In the genomic region with DNA sequence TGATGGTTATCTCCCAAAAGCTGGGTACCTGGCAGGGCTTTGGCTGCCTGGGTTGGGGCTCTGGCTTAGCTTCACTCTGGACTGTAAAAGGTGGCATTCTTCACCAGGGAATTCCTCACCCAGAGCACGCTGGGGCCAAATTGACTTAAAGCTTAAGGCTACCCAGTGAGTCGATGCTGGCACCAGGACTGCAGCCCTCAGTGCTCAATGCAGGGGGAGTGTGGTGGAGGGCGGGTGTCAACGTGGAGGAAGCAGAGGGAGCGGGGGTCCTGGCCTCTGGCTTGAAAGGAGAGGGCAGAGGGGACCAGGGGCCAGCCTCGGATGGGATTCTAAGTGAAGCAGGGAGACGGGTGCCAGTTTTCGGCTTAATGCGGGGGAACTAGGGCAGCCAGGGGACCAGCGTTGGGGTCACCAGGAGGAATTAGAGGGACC, we compare ENCODE assay signal across 8 cellular contexts. TPM values are rescaled to one million over a fixed set of nuclear protein-coding genes. Genes with fewer than 3 reads are reported as not detected.
DNase-seq lines count a peak whose midpoint lies in the region; ATAC-seq, FAIRE-seq and TF ChIP-seq lines count a peak whose summit lies in the region.

No MANE protein-coding gene starts in this region.

- H3K27ac Mint-ChIP-seq in CD8-positive, alpha-beta T cell = peak overlapping the region; percentile 87
- H3K27ac Mint-ChIP-seq in chondrocyte (ENCODE audit: unreplicated experiment) = peak overlapping the region; percentile 95

- intact Hi-C loops in CD8-positive, alpha-beta T cell (cut with DNase I, micrococcal nuclease) = loop anchor here in 1 of 2 experiments (10.0 kb wide), 1 partner anchor 49 kb away; a partner anchor contains a TSS

- H3K27me3 ChIP-seq in CD8-positive, alpha-beta T cell (ENCODE audit: insufficient read depth, low read length) = no peaks in the 10 kb centered on the region
- H3K27me3 ChIP-seq in muscle layer of colon (ENCODE audit: control insufficient read depth in 1 of 2, insufficient read depth in 2 of 2, low read length in 2 of 2) = peaks cover 0 to 5% of the 10 kb centered on the region in 2 donors

- FAIRE-seq in frontal cortex (lab: Jason Lieb, UNC) = no peak

- H3K4me1 ChIP-seq in CD8-positive, alpha-beta T cell (ENCODE audit: insufficient read depth, low read length) = peaks cover 17% of the 10 kb centered on the region
- H3K4me1 ChIP-seq in muscle layer of colon (ENCODE audit: insufficient read depth, low read length) = peaks cover 13% of the 10 kb centered on the region

- POLR2A ChIA-PET in CD8-positive, alpha-beta T cell (lab: Charles Lee) = interaction anchor here (0.6 to 1.4 kb wide), 4 partner anchors 14 to 86 kb away, joined by 3 to 7 read pairs (median 4); a partner anchor contains a TSS

- no peak overlapping the region for H3K27ac ChIP-seq in CD8-positive, alpha-beta T cell (ENCODE audit: low read depth, low read length)
- H3K27ac ChIP-seq in KOPT-K1 (ENCODE audit: low read depth, low read length, poor library complexity, severe bottlenecking) (peak overlapping the region; percentile 25), muscle layer of colon (ENCODE audit: low read depth, low read length) (peak overlapping the region; percentile 7)

- H3K36me3 ChIP-seq in CD8-positive, alpha-beta T cell (ENCODE audit: insufficient read depth, low read length) = no peaks in the 10 kb centered on the region
- H3K36me3 ChIP-seq in KOPT-K1 (ENCODE audit: insufficient read depth, low read length) (peaks cover 45% of the 10 kb centered on the region; the same call in 1 of the 2 replicates), muscle layer of colon (ENCODE audit: insufficient read depth, low read length) (peaks cover 31% of the 10 kb centered on the region)

- H3K9ac ChIP-seq in muscle layer of colon (ENCODE audit: low read length) = no peak overlapping the region

- TF ChIP-seq CTCF in CD8-positive, alpha-beta T cell (IDR thresholded peaks at IDR 0.05) = no peak
- no peak for TF ChIP-seq CTCF in chondrocyte (IDR thresholded peaks at IDR 0.05)

- peak overlapping the region; percentile 77 for H3K4me3 Mint-ChIP-seq in CD8-positive, alpha-beta T cell
- H3K4me3 Mint-ChIP-seq in chondrocyte (ENCODE audit: unreplicated experiment) = peak overlapping the region; percentile 69

- H3K4me1 Mint-ChIP-seq in CD8-positive, alpha-beta T cell (ENCODE audit: low read depth) = peaks cover 23% of the 10 kb centered on the region
- peaks cover 18% of the 10 kb centered on the region for H3K4me1 Mint-ChIP-seq in chondrocyte (ENCODE audit: low read depth)

- no peaks in the 10 kb centered on the region for H3K9me3 Mint-ChIP-seq in CD8-positive, alpha-beta T cell
- H3K9me3 Mint-ChIP-seq in chondrocyte (ENCODE audit: low read depth) = no peaks in the 10 kb centered on the region

- peak; percentile 20 for ATAC-seq in CD8-positive, alpha-beta T cell
- no peak for ATAC-seq in HG03135 (IDR thresholded peaks at IDR 0.05; ENCODE audit: unreplicated experiment)

- peaks cover 41% of the 10 kb centered on the region for H3K36me3 Mint-ChIP-seq in CD8-positive, alpha-beta T cell
- peaks cover 6% of the 10 kb centered on the region for H3K36me3 Mint-ChIP-seq in chondrocyte (ENCODE audit: low read depth)

- no peaks in the 10 kb centered on the region for H3K9me3 ChIP-seq in CD8-positive, alpha-beta T cell (ENCODE audit: low read length)
- no peaks in the 10 kb centered on the region for H3K9me3 ChIP-seq in KOPT-K1 (ENCODE audit: insufficient read depth, low read length, poor library complexity, severe bottlenecking)
- no peaks in the 10 kb centered on the region for H3K9me3 ChIP-seq in muscle layer of colon (ENCODE audit: low read length)

- CTCF ChIA-PET in CD8-positive, alpha-beta T cell (lab: Charles Lee) = no interaction called here

- DNase-seq in CD8-positive, alpha-beta T cell = no peak
- DNase-seq in chondrocyte (ENCODE audit: low spot score) (no peak), NCI-H128 (lab: John Stamatoyannopoulos, UW; ENCODE audit: unreplicated experiment) (no peak), frontal cortex (ENCODE audit: low spot score in 2 of 2) (no peak)
- no peak for DNase-seq in activated CD4-positive, CD25-positive, alpha-beta regulatory T cell (lab: John Stamatoyannopoulos, UW)

- H3K27me3 Mint-ChIP-seq in CD8-positive, alpha-beta T cell (ENCODE audit: low read depth) = no peaks in the 10 kb centered on the region
- no peaks in the 10 kb centered on the region for H3K27me3 Mint-ChIP-seq in chondrocyte (ENCODE audit: low read depth)

- H3K4me3 ChIP-seq in CD8-positive, alpha-beta T cell (ENCODE audit: low read depth, low read length) = no peak overlapping the region
- no peak overlapping the region for H3K4me3 ChIP-seq in muscle layer of colon (ENCODE audit: low read depth in 1 of 2, low read length in 2 of 2)

RNA-seq across cellular contexts. Expression of a gene that starts 0.4 kb away (rescaled TPM):
- total RNA-seq in CD8-positive, alpha-beta T cell = 10 to 100 TPM; 39.6 to 40.4 TPM
- total RNA-seq in chondrocyte (98.3 to 108 TPM (median 106 TPM) in 3 replicates), frontal cortex (21.2 TPM)

RNA-seq across cellular contexts. Expression of a gene that starts 6.5 kb away (rescaled TPM):
- 100 to 1,000 TPM; 113 to 119 TPM for total RNA-seq in CD8-positive, alpha-beta T cell
- total RNA-seq in chondrocyte = 147 to 159 TPM (median 152 TPM) in 3 replicates
- total RNA-seq in frontal cortex = 240 TPM

RNA-seq across cellular contexts. Expression of a gene that starts 14.6 kb away (rescaled TPM):
- 10 to 100 TPM; 46.7 to 52.1 TPM for total RNA-seq in CD8-positive, alpha-beta T cell
- 187 to 212 TPM (median 205 TPM) in 3 replicates for total RNA-seq in chondrocyte
- total RNA-seq in frontal cortex = 14.7 TPM

RNA-seq across cellular contexts. Expression of a gene that starts 15.0 kb away (rescaled TPM):
- 10 to 100 TPM; 31.2 to 32.4 TPM for total RNA-seq in CD8-positive, alpha-beta T cell
- total RNA-seq in chondrocyte (132 to 139 TPM (median 136 TPM) in 3 replicates), frontal cortex (50.1 TPM)

RNA-seq across cellular contexts. Expression of a gene that starts 32.2 kb away (rescaled TPM):
- 10 to 100 TPM; 48.9 to 52.3 TPM for total RNA-seq in CD8-positive, alpha-beta T cell
- 33.4 to 39.1 TPM (median 38.7 TPM) in 3 replicates for total RNA-seq in chondrocyte
- 11.0 TPM for total RNA-seq in frontal cortex
